In the genomic region with DNA sequence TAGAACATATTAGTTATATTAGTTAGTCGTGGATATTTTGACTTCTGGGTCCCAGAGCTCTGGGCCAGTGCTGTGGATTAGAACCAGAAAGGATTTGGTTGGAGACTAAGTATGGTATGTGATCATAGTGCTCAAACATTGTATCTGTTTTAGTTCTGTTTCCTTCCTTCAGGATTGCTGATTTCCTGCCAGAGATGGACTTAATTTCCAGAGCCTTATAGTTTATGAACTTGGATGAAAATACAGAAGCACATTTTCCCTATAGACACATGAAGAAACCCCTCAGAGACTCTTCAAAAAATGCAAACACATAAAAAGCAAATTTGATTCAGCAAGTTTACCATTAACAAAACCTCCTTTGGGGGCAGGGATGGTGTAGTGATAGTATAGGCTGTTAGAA, we compare ENCODE assay signal across 29 cellular contexts.
"Had no signal": no experiment of that assay in that cellular context is flagged by ENCODE, and none has a peak within 500 bp of the region (broad histone marks: within the 10 kb centered on the region; RNA-seq: fewer than 3 reads in every experiment).

No MANE protein-coding gene starts in this region.

- H3K27ac ChIP-seq: breast epithelium, epithelial cell of prostate, esophagus squamous epithelium, left lung, lower lobe of right lung, parathyroid adenoma, psoas muscle, stomach, thyroid gland, upper lobe of right lung, VCaP had no signal

- H3K27ac Mint-ChIP-seq: activated naive CD4-positive, alpha-beta T cell treated with anti-CD3 and anti-CD28 coated beads, Interleukin-2, amount 50 U/mL, for 72 hours; activated T-cell treated with anti-CD3 and anti-CD28 coated beads, Interleukin-2, amount 50 U/mL, for 72 hours; endodermal cell; natural killer cell; stimulated activated memory B cell treated with anti-CD40 and anti-IgM and Interleukin-4, amounts not matched to agents 10 μg/mL and 1 μg/mL and 100 μg/mL, for 72 hours had no signal

- H3K27me3 Mint-ChIP-seq: stimulated activated memory B cell treated with anti-CD40 and anti-IgM and Interleukin-4, amounts not matched to agents 10 μg/mL and 1 μg/mL and 100 μg/mL, for 72 hours had no signal

- H3K4me3 Mint-ChIP-seq: activated T-cell treated with anti-CD3 and anti-CD28 coated beads, Interleukin-2, amount 50 U/mL, for 72 hours; endodermal cell; natural killer cell; stimulated activated memory B cell treated with anti-CD40 and anti-IgM and Interleukin-4, amounts not matched to agents 10 μg/mL and 1 μg/mL and 100 μg/mL, for 72 hours had no signal

- H3K27me3 ChIP-seq: breast epithelium, esophagus squamous epithelium, left lung, stomach, thyroid gland, upper lobe of right lung had no signal

- H3K4me3 ChIP-seq: breast epithelium, esophagus squamous epithelium, left lung, lower lobe of right lung, psoas muscle, smooth muscle cell, stomach, thyroid gland, upper lobe of right lung had no signal

- H3K9me3 Mint-ChIP-seq: activated T-cell treated with anti-CD3 and anti-CD28 coated beads, Interleukin-2, amount 50 U/mL, for 72 hours; endodermal cell; natural killer cell; stimulated activated memory B cell treated with anti-CD40 and anti-IgM and Interleukin-4, amounts not matched to agents 10 μg/mL and 1 μg/mL and 100 μg/mL, for 72 hours had no signal

- H3K9me3 ChIP-seq: breast epithelium, esophagus squamous epithelium, left lung, lower lobe of right lung, psoas muscle, stomach, thyroid gland, upper lobe of right lung had no signal

- H3K4me1 Mint-ChIP-seq: natural killer cell had no signal

- H3K9ac ChIP-seq: parathyroid adenoma had no signal

- H3K4me2 ChIP-seq: smooth muscle cell had no signal

- ATAC-seq: activated naive CD4-positive, alpha-beta T cell treated with anti-CD3 and anti-CD28 coated beads, Interleukin-2, amount 50 U/mL, for 72 hours; activated T-cell treated with anti-CD3 and anti-CD28 coated beads, Interleukin-2, amount 50 U/mL, for 72 hours; left lung; lower lobe of right lung; natural killer cell; psoas muscle; stimulated activated memory B cell treated with anti-CD40 and anti-IgM and Interleukin-4, amounts not matched to agents 10 μg/mL and 1 μg/mL and 100 μg/mL, for 72 hours; upper lobe of right lung had no signal

- DNase-seq: activated CD4-positive, alpha-beta T cell treated with anti-CD3 and anti-CD28 coated beads for 4 hours; activated CD4-positive, alpha-beta T cell treated with anti-CD3 and anti-CD28 coated beads, Interleukin-2, amount 50 U/mL, for 4 hours; activated naive CD4-positive, alpha-beta T cell; activated T-cell treated with anti-CD3 and anti-CD28 coated beads for 4 hours; activated T-cell treated with anti-CD3 and anti-CD28 coated beads, Interleukin-2, amount 50 U/mL, for 72 hours; central memory CD4-positive, alpha-beta T cell; endodermal cell; esophagus squamous epithelium; foreskin melanocyte; left lung; lower lobe of right lung; mesendoderm; natural killer cell; occipital lobe; psoas muscle; stimulated activated CD4-positive, alpha-beta T cell treated with anti-CD3 and anti-CD28 coated beads, Interleukin-1b, Interleukin-23, amount 100 ng/mL, for 48 hours; stimulated activated CD4-positive, alpha-beta T cell treated with anti-CD3 and anti-CD28 coated beads, Interleukin-4, amount 100 ng/mL, for 4 hours; stimulated activated CD8-positive, alpha-beta memory T cell treated with anti-CD3 and anti-CD28 coated beads, Interleukin-4, amount 100 ng/mL, for 48 hours; stomach; T-helper 9 cell; thyroid gland; upper lobe of right lung had no signal

- H3K36me3 Mint-ChIP-seq: activated naive CD4-positive, alpha-beta T cell treated with anti-CD3 and anti-CD28 coated beads, Interleukin-2, amount 50 U/mL, for 72 hours; natural killer cell; stimulated activated memory B cell treated with anti-CD40 and anti-IgM and Interleukin-4, amounts not matched to agents 10 μg/mL and 1 μg/mL and 100 μg/mL, for 72 hours had no signal

- H3K4me1 ChIP-seq: breast epithelium, parathyroid adenoma, psoas muscle had no signal

- H3K36me3 ChIP-seq: breast epithelium, esophagus squamous epithelium, left lung, lower lobe of right lung, stomach, thyroid gland, upper lobe of right lung had no signal
